Comparison of ENCODE assay signal across 9 cellular contexts in the genomic region with DNA sequence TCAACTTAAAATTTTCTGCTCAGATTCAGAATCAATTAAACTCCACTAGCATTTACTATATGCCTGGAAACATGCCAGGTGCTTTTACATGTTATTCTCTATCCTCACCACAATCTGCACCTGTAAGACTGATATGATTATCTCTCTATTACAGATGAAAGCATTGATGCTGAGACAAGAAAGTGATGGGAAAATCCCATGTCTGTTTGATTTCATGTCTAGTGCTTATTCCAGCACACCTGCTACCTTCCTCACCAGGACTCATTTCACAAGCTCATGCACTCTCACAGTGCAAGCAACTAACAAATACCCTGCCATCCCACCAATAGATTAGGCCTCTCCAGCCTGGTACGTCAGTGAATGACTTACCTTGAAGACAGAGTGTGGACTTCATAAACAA. TPM values are rescaled to one million over a fixed set of nuclear protein-coding genes. Genes with fewer than 3 reads are reported as not detected.
DNase-seq lines count a peak whose midpoint lies in the region; ATAC-seq lines count a peak whose summit lies in the region.
"Had no signal": no experiment of that assay in that cellular context is flagged by ENCODE, and none has a peak within 500 bp of the region (broad histone marks: within the 10 kb centered on the region; RNA-seq: fewer than 3 reads in every experiment).

No MANE protein-coding gene starts in this region.

- peaks cover 34% of the 10 kb centered on the region for H3K4me1 Mint-ChIP-seq in activated naive CD8-positive, alpha-beta T cell treated with anti-CD3 and anti-CD28 coated beads for 36 hours
- H3K4me1 Mint-ChIP-seq in activated T-helper 2 cell treated with anti-CD3 and anti-CD28 coated beads, Interferon-gamma antibody, Interleukin-2, Interleukin-4, amounts not matched to agents 10 μg/mL and 5 μg/mL and 100 μg/mL, durations not matched to agents 14 hours and 24 hours and 36 hours (ENCODE audit: low read depth): peaks cover 39% of the 10 kb centered on the region

- H3K27me3 Mint-ChIP-seq in activated naive CD8-positive, alpha-beta T cell treated with anti-CD3 and anti-CD28 coated beads for 36 hours: no peaks in the 10 kb centered on the region
- no peaks in the 10 kb centered on the region for H3K27me3 Mint-ChIP-seq in activated T-helper 2 cell treated with anti-CD3 and anti-CD28 coated beads, Interferon-gamma antibody, Interleukin-2, Interleukin-4, amounts not matched to agents 10 μg/mL and 5 μg/mL and 100 μg/mL, durations not matched to agents 14 hours and 24 hours and 36 hours (ENCODE audit: low read depth)

- ATAC-seq in GM18502 (IDR thresholded peaks at IDR 0.05; ENCODE audit: poor library complexity, unreplicated experiment): peak; percentile 64
- peak; percentile 62 for ATAC-seq in GM21447 (IDR thresholded peaks at IDR 0.05; ENCODE audit: unreplicated experiment)
- ATAC-seq in HG03571 (IDR thresholded peaks at IDR 0.05; ENCODE audit: unreplicated experiment): peak; percentile 61

- DNase-seq in activated naive CD8-positive, alpha-beta T cell treated with anti-CD3 and anti-CD28 coated beads for 36 hours: peak; percentile 38
- no peak for DNase-seq in activated T-helper 2 cell treated with anti-CD3 and anti-CD28 coated beads, Interferon-gamma antibody, Interleukin-2, Interleukin-4, amounts not matched to agents 10 μg/mL and 5 μg/mL and 100 μg/mL, durations not matched to agents 14 hours and 24 hours and 36 hours (ENCODE audit: low spot score)
- DNase-seq in T-helper 9 cell (no peak), LoVo (ENCODE audit: low spot score) (no peak), NCI-H1417 treated with DMSO at 0.1 percent for 48 hours (lab: John Stamatoyannopoulos, UW) (no peak)
- DNase-seq: NCI-H187 had no signal

- peak overlapping the region; percentile 85 for H3K27ac Mint-ChIP-seq in activated naive CD8-positive, alpha-beta T cell treated with anti-CD3 and anti-CD28 coated beads for 36 hours
- no peak overlapping the region for H3K27ac Mint-ChIP-seq in activated T-helper 2 cell treated with anti-CD3 and anti-CD28 coated beads, Interferon-gamma antibody, Interleukin-2, Interleukin-4, amounts not matched to agents 10 μg/mL and 5 μg/mL and 100 μg/mL, durations not matched to agents 14 hours and 24 hours and 36 hours

- H3K4me3 Mint-ChIP-seq in activated naive CD8-positive, alpha-beta T cell treated with anti-CD3 and anti-CD28 coated beads for 36 hours: no peak overlapping the region
- H3K4me3 Mint-ChIP-seq in activated T-helper 2 cell treated with anti-CD3 and anti-CD28 coated beads, Interferon-gamma antibody, Interleukin-2, Interleukin-4, amounts not matched to agents 10 μg/mL and 5 μg/mL and 100 μg/mL, durations not matched to agents 14 hours and 24 hours and 36 hours (ENCODE audit: low read depth): no peak overlapping the region

- H3K36me3 Mint-ChIP-seq in activated naive CD8-positive, alpha-beta T cell treated with anti-CD3 and anti-CD28 coated beads for 36 hours: peaks cover under 1% of the 10 kb centered on the region
- peaks cover 9% of the 10 kb centered on the region for H3K36me3 Mint-ChIP-seq in activated T-helper 2 cell treated with anti-CD3 and anti-CD28 coated beads, Interferon-gamma antibody, Interleukin-2, Interleukin-4, amounts not matched to agents 10 μg/mL and 5 μg/mL and 100 μg/mL, durations not matched to agents 14 hours and 24 hours and 36 hours (ENCODE audit: low read depth)

- H3K9me3 Mint-ChIP-seq in activated naive CD8-positive, alpha-beta T cell treated with anti-CD3 and anti-CD28 coated beads for 36 hours: no peaks in the 10 kb centered on the region
- peaks cover 3% of the 10 kb centered on the region for H3K9me3 Mint-ChIP-seq in activated T-helper 2 cell treated with anti-CD3 and anti-CD28 coated beads, Interferon-gamma antibody, Interleukin-2, Interleukin-4, amounts not matched to agents 10 μg/mL and 5 μg/mL and 100 μg/mL, durations not matched to agents 14 hours and 24 hours and 36 hours

- intact Hi-C loops in activated T-helper 2 cell treated with anti-CD3 and anti-CD28 coated beads, Interferon-gamma antibody, Interleukin-2, Interleukin-4, amounts not matched to agents 10 μg/mL and 5 μg/mL and 100 μg/mL, durations not matched to agents 14 hours and 24 hours and 36 hours (cut with micrococcal nuclease): no loop called here

RNA-seq across cellular contexts. Expression of a gene that starts 25.0 kb away (rescaled TPM):
- total RNA-seq in activated naive CD8-positive, alpha-beta T cell treated with anti-CD3 and anti-CD28 coated beads for 36 hours: 1 to 10 TPM; 8.0 to 8.9 TPM
- total RNA-seq in activated T-helper 2 cell treated with anti-CD3 and anti-CD28 coated beads, Interferon-gamma antibody, Interleukin-2, Interleukin-4, amounts not matched to agents 10 μg/mL and 5 μg/mL and 100 μg/mL, durations not matched to agents 14 hours and 24 hours and 36 hours: 12.0 and 16.5 TPM in 2 replicates
